ENCODE assay signal across 26 cellular contexts in the genomic region with DNA sequence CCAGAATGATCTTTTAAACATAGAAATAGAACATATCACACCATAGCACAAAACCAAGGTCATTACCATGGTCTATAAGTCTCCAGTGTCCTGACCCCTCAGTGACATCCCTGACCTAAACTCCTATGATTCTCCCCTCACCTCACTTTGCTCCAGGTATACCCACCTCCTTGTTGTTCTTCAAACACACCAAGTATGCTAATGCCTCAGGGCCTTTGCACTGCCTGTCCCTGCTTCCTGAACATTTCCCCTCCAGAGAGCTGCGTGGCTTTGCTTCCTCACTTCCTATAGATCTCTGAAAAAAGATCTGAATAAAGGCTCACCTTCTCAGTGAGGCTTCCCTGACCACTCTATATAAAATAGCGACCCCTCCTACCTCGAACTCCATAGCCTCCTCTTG. TPM values are rescaled to one million over a fixed set of nuclear protein-coding genes. Genes with fewer than 3 reads are reported as not detected.
DNase-seq lines count a peak whose midpoint lies in the region; ATAC-seq, FAIRE-seq and TF ChIP-seq lines count a peak whose summit lies in the region.
"Had no signal": no experiment of that assay in that cellular context is flagged by ENCODE, and none has a peak within 500 bp of the region (broad histone marks: within the 10 kb centered on the region; RNA-seq: fewer than 3 reads in every experiment).

No MANE protein-coding gene starts in this region.

- H3K4me3 ChIP-seq in A549 = no peak overlapping the region
- no peak overlapping the region for H3K4me3 ChIP-seq in HEK293 (ENCODE audit: low read depth, low read length)
- no peak overlapping the region for H3K4me3 ChIP-seq in endodermal cell (ENCODE audit: low read length)
- peak overlapping the region; percentile 53 to 73 (median 67) for H3K4me3 ChIP-seq in right lobe of liver
- H3K4me3 ChIP-seq: K562 had no signal

- in situ Hi-C loops in KBM-7 (cut with MboI; ENCODE audit: low pct_unique_long_range_greater_than_20kb, low sequenced_read_pairs) = no loop called here

- ATAC-seq in A549 (no peak), right lobe of liver (no peak)
- ATAC-seq: K562 had no signal

- no peaks in the 10 kb centered on the region for H3K4me1 Mint-ChIP-seq in endodermal cell
- peaks cover 7% of the 10 kb centered on the region for H3K4me1 Mint-ChIP-seq in activated CD4-positive, alpha-beta memory T cell treated with anti-CD3 and anti-CD28 coated beads, Interleukin-2, amount 10 ng/mL, durations not matched to agents 7 days and 5 days

- H3K4me1 ChIP-seq in A549 (peaks cover 6% of the 10 kb centered on the region; the same call in 2 of the 3 replicates), HEK293 (ENCODE audit: control insufficient read depth, insufficient read depth, low read length) (no peaks in the 10 kb centered on the region), endodermal cell (ENCODE audit: control insufficient read depth, insufficient read depth, low read length) (no peaks in the 10 kb centered on the region), right lobe of liver (peaks cover 0 to 31% (median 8%) of the 10 kb centered on the region in 4 donors)
- H3K4me1 ChIP-seq: BE2C had no signal

- H3K9me3 ChIP-seq in A549 (no peaks in the 10 kb centered on the region), HEK293 (ENCODE audit: control insufficient read depth, insufficient read depth, low read depth, low read length) (no peaks in the 10 kb centered on the region), endodermal cell (ENCODE audit: control insufficient read depth, low read length) (no peaks in the 10 kb centered on the region), right lobe of liver (no peaks in the 10 kb centered on the region)
- H3K9me3 ChIP-seq: BE2C, Caco-2 had no signal

- no peak for TF ChIP-seq EP300 in A549 (IDR thresholded peaks at IDR 0.05)

- H3K9ac ChIP-seq in endodermal cell (ENCODE audit: extremely low read depth, low read length, poor library complexity, severe bottlenecking) = no peak overlapping the region

- DNase-seq in A549 (ENCODE audit: low read depth in 1 of 2, low spot score in 1 of 2) = no peak
- DNase-seq in endodermal cell = peak; percentile 27
- DNase-seq in right lobe of liver = no peak
- DNase-seq in KBM-7 = no peak
- DNase-seq in activated CD4-positive, alpha-beta memory T cell treated with anti-CD3 and anti-CD28 coated beads, Interleukin-2, amount 10 ng/mL, durations not matched to agents 7 days and 5 days = no peak
- no peak for DNase-seq in NCI-H345 treated with DMSO at 0.1 percent for 48 hours (lab: John Stamatoyannopoulos, UW; ENCODE audit: unreplicated experiment)
- DNase-seq in stimulated activated naive CD4-positive, alpha-beta T cell (lab: John Stamatoyannopoulos, UW) = no peak
- DNase-seq: ACHN; BE2C; Caco-2; CD4-positive, alpha-beta T cell; DMS153; DMS79; GDM1; GOT3; H9; IMR-90 had no signal

- no peak overlapping the region for H3K27ac Mint-ChIP-seq in endodermal cell
- no peak overlapping the region for H3K27ac Mint-ChIP-seq in activated CD4-positive, alpha-beta memory T cell treated with anti-CD3 and anti-CD28 coated beads, Interleukin-2, amount 10 ng/mL, durations not matched to agents 7 days and 5 days
- H3K27ac Mint-ChIP-seq: CD4-positive, alpha-beta T cell; H9 had no signal

- POLR2A ChIA-PET in A549 (lab: Yijun Ruan, JAX) = no interaction called here
- POLR2A ChIA-PET in HEK293 (lab: Yijun Ruan, JAX) = no interaction called here
- POLR2A ChIA-PET in activated CD4-positive, alpha-beta memory T cell treated with anti-CD3 and anti-CD28 coated beads, Interleukin-2, amount 10 ng/mL, durations not matched to agents 7 days and 5 days (lab: Charles Lee) = no interaction called here

- no peaks in the 10 kb centered on the region for H3K9me3 Mint-ChIP-seq in endodermal cell
- H3K9me3 Mint-ChIP-seq in activated CD4-positive, alpha-beta memory T cell treated with anti-CD3 and anti-CD28 coated beads, Interleukin-2, amount 10 ng/mL, durations not matched to agents 7 days and 5 days = no peaks in the 10 kb centered on the region
- H3K9me3 Mint-ChIP-seq: CD4-positive, alpha-beta T cell; H9 had no signal

- no peak for TF ChIP-seq CTCF in A549 (IDR thresholded peaks at IDR 0.05)
- TF ChIP-seq CTCF in HEK293 (tag by site-specific recombination; IDR thresholded peaks at IDR 0.05) = no peak
- TF ChIP-seq CTCF in endodermal cell (conservative IDR thresholded peaks at IDR 0.05) = no peak
- TF ChIP-seq CTCF in right lobe of liver (IDR thresholded peaks at IDR 0.05) = no peak

- no peaks in the 10 kb centered on the region for H3K36me3 Mint-ChIP-seq in endodermal cell (ENCODE audit: low read depth)
- no peaks in the 10 kb centered on the region for H3K36me3 Mint-ChIP-seq in activated CD4-positive, alpha-beta memory T cell treated with anti-CD3 and anti-CD28 coated beads, Interleukin-2, amount 10 ng/mL, durations not matched to agents 7 days and 5 days (ENCODE audit: low read depth)

- H3K4me2 ChIP-seq in A549 = peak overlapping the region; percentile 92; the same call in 2 of the 3 replicates

- H3K36me3 ChIP-seq in HEK293 (ENCODE audit: control insufficient read depth in 2 of 2, insufficient read depth in 1 of 2, low read length in 2 of 2) = no peaks in the 10 kb centered on the region
- H3K36me3 ChIP-seq in endodermal cell (ENCODE audit: control insufficient read depth, insufficient read depth, low read length) = no peaks in the 10 kb centered on the region
- H3K36me3 ChIP-seq in right lobe of liver = peaks cover 0 to 5% (median 0%) of the 10 kb centered on the region in 4 donors
- H3K36me3 ChIP-seq: BE2C had no signal

- H3K27ac ChIP-seq in A549 (no peak overlapping the region), HEK293 (ENCODE audit: extremely low read depth, low read depth, low read length) (no peak overlapping the region), endodermal cell (ENCODE audit: low read depth, low read length) (no peak overlapping the region), right lobe of liver (peak overlapping the region in 2 of 3 donors; percentile 74)
- H3K27ac ChIP-seq: HL-60 had no signal

- no peaks in the 10 kb centered on the region for H3K27me3 Mint-ChIP-seq in endodermal cell (ENCODE audit: insufficient read depth)
- H3K27me3 Mint-ChIP-seq in activated CD4-positive, alpha-beta memory T cell treated with anti-CD3 and anti-CD28 coated beads, Interleukin-2, amount 10 ng/mL, durations not matched to agents 7 days and 5 days = peaks cover 9% of the 10 kb centered on the region

- no peak for TF ChIP-seq POLR2A in A549 (IDR thresholded peaks at IDR 0.05; ENCODE audit: low read length)
- TF ChIP-seq POLR2A in right lobe of liver (IDR thresholded peaks at IDR 0.05) = no peak

- WGBS in A549 (ENCODE audit: missing lambda C conversion rate) = 95% methylated on average over 3 of the region's 3 CpGs
- WGBS in endodermal cell (ENCODE audit: insufficient coverage in 1 of 2, insufficient read length in 1 of 2), 2 experiments = 71 to 98% methylated on average over 1 to 3 of the region's 3 CpGs
- 66% methylated on average over 3 of the region's 3 CpGs for WGBS in right lobe of liver (ENCODE audit: insufficient coverage, low coverage, low lambda C conversion rate, missing lambda C conversion rate)

- H3K27me3 ChIP-seq in endodermal cell (ENCODE audit: control insufficient read depth, insufficient read depth, low read length, poor library complexity, severe bottlenecking) (peaks cover 14% of the 10 kb centered on the region), right lobe of liver (no peaks in the 10 kb centered on the region)
- H3K27me3 ChIP-seq: BE2C had no signal

- intact Hi-C loops in right lobe of liver (cut with DNase I) = loop anchor here in 1 of 2 donors (10.0 kb wide), 1 partner anchor 152 kb away; no protein-coding TSS in a partner anchor

- H3K4me3 Mint-ChIP-seq in endodermal cell = no peak overlapping the region
- H3K4me3 Mint-ChIP-seq in activated CD4-positive, alpha-beta memory T cell treated with anti-CD3 and anti-CD28 coated beads, Interleukin-2, amount 10 ng/mL, durations not matched to agents 7 days and 5 days = no peak overlapping the region
- H3K4me3 Mint-ChIP-seq: CD4-positive, alpha-beta T cell had no signal

- FAIRE-seq in A549 (lab: Jason Lieb, UNC) = no peak
- FAIRE-seq: D721Med, GM12892, GM18507, K562 had no signal

- CTCF ChIA-PET in A549 (lab: Yijun Ruan, JAX) = interaction anchor here (0.6 to 8.0 kb wide), 3 partner anchors 14 to 234 kb away, joined by 4 to 133 read pairs (median 18); partner anchors contain the start of gene PLEKHA6
- CTCF ChIA-PET in HEK293 (lab: Yijun Ruan, JAX) = interaction anchor here (4.1 to 4.5 kb wide), 2 partner anchors 50 to 149 kb away, joined by 37 to 49 read pairs; partner anchors contain the start of gene PLEKHA6
- CTCF ChIA-PET in activated CD4-positive, alpha-beta memory T cell treated with anti-CD3 and anti-CD28 coated beads, Interleukin-2, amount 10 ng/mL, durations not matched to agents 7 days and 5 days (lab: Charles Lee) = no interaction called here

- TF ChIP-seq RAD21 in A549 (conservative IDR thresholded peaks at IDR 0.05 in 1 of 2, IDR thresholded peaks at IDR 0.05 in 1 of 2) = no peak

RNA-seq across cellular contexts. Expression of gene GOLT1A, which starts 1.1 kb away (rescaled TPM):
- polyA plus RNA-seq in A549 (2011; rRNA removed) (6.4 and 6.8 TPM in 2 replicates), A549 (2017; fragmentation: RNase III; extraction: RNeasy Plus Mini Kit Qiagen cat#74134 plus additional on column Dnase treatment) (1.8 to 2.8 TPM (median 2.4 TPM) in 3 replicates)
- polyA plus RNA-seq in A549 (2012; cell fraction: cytosol; rRNA removed) = 1.9 and 2.0 TPM in 2 replicates
- 1.5 and 2.5 TPM in 2 replicates for polyA plus RNA-seq in A549 (2012; cell fraction: nucleus; rRNA removed)
- polyA minus RNA-seq in A549 (2011; rRNA and poly(A)+ RNA removed) = 6.7 and 8.5 TPM in 2 replicates
- total RNA-seq in endodermal cell (1 to 10 TPM; 1.8 to 6.2 TPM), right lobe of liver (100 to 1,000 TPM in 1 of 6 experiments, 10 to 100 TPM in 5; 49.4 to 103 (median 74.5) TPM)
- 0.82 TPM for polyA plus RNA-seq in endodermal cell (2013, experiment 1 of 2)
- polyA plus RNA-seq in endodermal cell (2013, experiment 2 of 2) = 0.66 TPM
- not detected for total RNA-seq in activated CD4-positive, alpha-beta memory T cell treated with anti-CD3 and anti-CD28 coated beads, Interleukin-2, amount 10 ng/mL, durations not matched to agents 7 days and 5 days
- total RNA-seq: A172, Daoy, HT1080, IMR-90, K562 had no signal
- polyA plus RNA-seq: K562 had no signal

RNA-seq across cellular contexts. Expression of gene KISS1, which starts 16.4 kb away (rescaled TPM):
- polyA plus RNA-seq in A549 (2011; rRNA removed) = 0.23 TPM in 1 of 2 replicates, not detected in the other
- polyA plus RNA-seq in A549 (2012; cell fraction: cytosol; rRNA removed) = 0.11 and 0.13 TPM in 2 replicates
- polyA plus RNA-seq in A549 (2012; cell fraction: nucleus; rRNA removed) = 0.13 TPM in 1 of 2 replicates, not detected in the other
- polyA plus RNA-seq in A549 (2017; fragmentation: RNase III; extraction: RNeasy Plus Mini Kit Qiagen cat#74134 plus additional on column Dnase treatment) = not detected in 3 replicates
- not detected in 2 replicates for polyA minus RNA-seq in A549 (2011; rRNA and poly(A)+ RNA removed)
- total RNA-seq in endodermal cell = not detected
- polyA plus RNA-seq in endodermal cell (2013, experiment 1 of 2) = not detected
- not detected for polyA plus RNA-seq in endodermal cell (2013, experiment 2 of 2)
- 1 to 10 TPM in 1 of 6 experiments, under 1 TPM in 2, not detected in 3; 0.51 to 1.1 (median 0.72) TPM for total RNA-seq in right lobe of liver
- total RNA-seq in activated CD4-positive, alpha-beta memory T cell treated with anti-CD3 and anti-CD28 coated beads, Interleukin-2, amount 10 ng/mL, durations not matched to agents 7 days and 5 days = not detected
- total RNA-seq: CD4-positive, alpha-beta T cell; HT1080; K562 had no signal

RNA-seq across cellular contexts. Expression of gene REN, which starts 46.6 kb away (rescaled TPM):
- not detected in 2 replicates for polyA plus RNA-seq in A549 (2011; rRNA removed)
- polyA plus RNA-seq in A549 (2012; cell fraction: cytosol; rRNA removed) = not detected in 2 replicates
- not detected in 2 replicates for polyA plus RNA-seq in A549 (2012; cell fraction: nucleus; rRNA removed)
- not detected in 3 replicates for polyA plus RNA-seq in A549 (2017; fragmentation: RNase III; extraction: RNeasy Plus Mini Kit Qiagen cat#74134 plus additional on column Dnase treatment)
- not detected in 2 replicates for polyA minus RNA-seq in A549 (2011; rRNA and poly(A)+ RNA removed)
- not detected for total RNA-seq in endodermal cell
- polyA plus RNA-seq in endodermal cell (2013, experiment 1 of 2) = 0.85 TPM
- polyA plus RNA-seq in endodermal cell (2013, experiment 2 of 2) = 0.29 TPM
- under 1 TPM in 5 of 6 experiments, not detected in 1; 0.25 to 0.44 (median 0.27) TPM for total RNA-seq in right lobe of liver
- total RNA-seq in activated CD4-positive, alpha-beta memory T cell treated with anti-CD3 and anti-CD28 coated beads, Interleukin-2, amount 10 ng/mL, durations not matched to agents 7 days and 5 days = not detected
- total RNA-seq: Caco-2; CD4-positive, alpha-beta T cell; Daoy; H9; HT1080 had no signal

Comparison
In these comparisons a context has a peak if more than half of its experiments do, and no peak if none do; other contexts are left out.
1. H3K27ac ChIP-seq: peak in right lobe of liver (2 of 3); none in A549 (0 of 2), HEK293 (single experiment) and endodermal cell (single experiment).
2. H3K4me3 ChIP-seq: peak in right lobe of liver (3 of 3); none in A549 (single experiment), HEK293 (single experiment) and endodermal cell (single experiment).
3. RNA of gene GOLT1A, which starts 1.1 kb away (total RNA-seq): 49.4 to 103 TPM in right lobe of liver; 1.8 to 6.2 TPM in endodermal cell and not detected in activated CD4-positive, alpha-beta memory T cell treated with anti-CD3 and anti-CD28 coated beads, Interleukin-2, amount 10 ng/mL, durations not matched to agents 7 days and 5 days; every median in the first group is over 4 times any median in the second.